23 cellular contexts compared by ENCODE assay signal in genomic region chr10:3769511-3769910, GRCh38.
"Had no signal": no experiment of that assay in that cellular context is flagged by ENCODE, and none has a peak within 500 bp of the region (broad histone marks: within the 10 kb centered on the region; RNA-seq: fewer than 3 reads in every experiment).

No MANE protein-coding gene starts in this region.

- FAIRE-seq: colon, endometrium, keratinocyte, urothelium cell line had no signal

- H3K27me3 Mint-ChIP-seq: activated CD4-positive, alpha-beta T cell treated with anti-CD3 and anti-CD28 coated beads for 36 hours; activated CD8-positive, alpha-beta memory T cell treated with anti-CD3 and anti-CD28 coated beads, Interleukin-2, amount 10 ng/mL, durations not matched to agents 7 days and 5 days; activated T-helper 17 cell treated with anti-CD3 and anti-CD28 coated beads, Interleukin-2, amount 50 U/mL, for 72 hours; brain had no signal

- ATAC-seq: activated CD4-positive, alpha-beta T cell treated with anti-CD3 and anti-CD28 coated beads for 36 hours; activated CD8-positive, alpha-beta memory T cell treated with anti-CD3 and anti-CD28 coated beads, Interleukin-2, amount 10 ng/mL, durations not matched to agents 7 days and 5 days; activated T-helper 17 cell treated with anti-CD3 and anti-CD28 coated beads, Interleukin-2, amount 50 U/mL, for 72 hours; gastrocnemius medialis; WTC11 had no signal

- H3K27ac Mint-ChIP-seq: activated CD4-positive, alpha-beta T cell treated with anti-CD3 and anti-CD28 coated beads for 36 hours; activated CD8-positive, alpha-beta memory T cell treated with anti-CD3 and anti-CD28 coated beads, Interleukin-2, amount 10 ng/mL, durations not matched to agents 7 days and 5 days; activated T-helper 17 cell treated with anti-CD3 and anti-CD28 coated beads, Interleukin-2, amount 50 U/mL, for 72 hours; brain; mesothelial cell of epicardium; T-helper 2 cell treated with Interferon-gamma antibody and Interleukin-4, amounts not matched to agents 5 μg/mL and 100 μg/mL, for 36 hours; WTC11 had no signal

- DNase-seq: activated CD4-positive, alpha-beta T cell treated with anti-CD3 and anti-CD28 coated beads for 36 hours; activated CD4-positive, alpha-beta T cell treated with anti-CD3 and anti-CD28 coated beads, Interleukin-2, amount 50 U/mL, for 48 hours; activated CD8-positive, alpha-beta memory T cell treated with anti-CD3 and anti-CD28 coated beads, Interleukin-2, amount 10 ng/mL, durations not matched to agents 7 days and 5 days; activated naive CD4-positive, alpha-beta T cell treated with Interleukin-2 at 50 U/mL for 16 hours; anterior cingulate cortex; caudate nucleus; erythroblast; gastrocnemius medialis; head of caudate nucleus; retina; stimulated activated CD4-positive, alpha-beta T cell treated with anti-CD3 and anti-CD28 coated beads, Interleukin-12 subunit alpha, Interleukin-12 subunit beta, amount 100 ng/mL, for 4 hours; stimulated activated CD4-positive, alpha-beta T cell treated with anti-CD3 and anti-CD28 coated beads, Interleukin-1b, Interleukin-23, amount 100 ng/mL, for 48 hours; stimulated activated naive CD4-positive, alpha-beta T cell treated with Interleukin-2 at 50 U/mL for 16 hours; thyroid gland had no signal

- H3K9me3 Mint-ChIP-seq: activated T-helper 17 cell treated with anti-CD3 and anti-CD28 coated beads, Interleukin-2, amount 50 U/mL, for 72 hours; mesothelial cell of epicardium; T-helper 2 cell treated with Interferon-gamma antibody and Interleukin-4, amounts not matched to agents 5 μg/mL and 100 μg/mL, for 36 hours; WTC11 had no signal

- H3K36me3 Mint-ChIP-seq: mesothelial cell of epicardium, WTC11 had no signal

- H3K4me3 Mint-ChIP-seq: activated CD4-positive, alpha-beta T cell treated with anti-CD3 and anti-CD28 coated beads for 36 hours; activated CD8-positive, alpha-beta memory T cell treated with anti-CD3 and anti-CD28 coated beads, Interleukin-2, amount 10 ng/mL, durations not matched to agents 7 days and 5 days; activated T-helper 17 cell treated with anti-CD3 and anti-CD28 coated beads, Interleukin-2, amount 50 U/mL, for 72 hours; brain; mesothelial cell of epicardium; T-helper 2 cell treated with Interferon-gamma antibody and Interleukin-4, amounts not matched to agents 5 μg/mL and 100 μg/mL, for 36 hours; WTC11 had no signal
